ENCODE assay signal across 9 cellular contexts in the genomic region with DNA sequence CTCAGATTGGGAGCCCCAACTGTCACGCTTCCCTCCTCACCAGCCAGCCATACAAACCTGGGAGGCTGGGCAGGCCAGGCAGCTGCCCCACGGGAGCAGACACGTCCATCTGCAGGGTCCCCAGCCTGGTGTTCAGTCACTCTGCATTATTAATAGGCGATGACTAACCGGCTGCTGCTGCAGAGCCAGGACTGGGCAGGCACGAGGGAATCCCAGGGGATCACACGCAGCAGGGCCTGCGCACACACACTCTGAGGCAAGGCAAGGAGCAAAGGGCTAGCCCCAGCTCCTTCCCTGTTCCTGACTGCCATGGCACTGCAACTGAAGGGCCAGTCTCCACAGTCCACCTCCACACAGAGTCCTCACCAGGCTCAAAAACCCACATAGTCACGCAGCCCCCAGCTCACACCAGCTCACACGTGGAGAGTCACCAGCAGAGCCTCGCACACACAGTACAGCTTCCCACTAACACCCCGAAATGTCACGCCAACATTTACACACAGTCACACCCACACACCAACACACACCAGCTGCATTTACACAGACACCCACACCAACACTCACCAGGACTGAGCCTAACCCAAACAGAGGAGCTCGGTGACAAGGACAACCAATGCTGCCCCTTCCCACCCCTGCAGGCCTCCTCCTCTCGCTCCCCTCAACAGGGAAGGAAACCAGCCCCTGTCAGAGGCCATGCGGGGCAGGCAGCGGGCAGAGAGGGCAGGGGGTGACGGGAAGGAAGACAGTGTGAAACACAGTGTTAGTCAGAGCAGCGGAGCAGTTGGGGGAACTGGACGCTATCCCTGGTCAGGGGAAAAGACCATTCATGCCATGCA. TPM values are rescaled to one million over a fixed set of nuclear protein-coding genes. Genes with fewer than 3 reads are reported as not detected.
A peak's percentile ranks its signal among the peaks of the same experiment; 100 is the strongest.
DNase-seq lines count a peak whose midpoint lies in the region; ATAC-seq and TF ChIP-seq lines count a peak whose summit lies in the region.
"Had no signal": no experiment of that assay in that cellular context is flagged by ENCODE, and none has a peak within 500 bp of the region (broad histone marks: within the 10 kb centered on the region; RNA-seq: fewer than 3 reads in every experiment).

No MANE protein-coding gene starts in this region.

- no peak for TF ChIP-seq POLR2A in body of pancreas (IDR thresholded peaks at IDR 0.05)

- DNase-seq in AG08395 (ENCODE audit: low spot score) (peak; percentile 98), HT1080 (ENCODE audit: low read depth) (peak; percentile 60), body of pancreas (peak; percentile 44 to 69 (median 48)), lower lobe of right lung (no peak), activated T-cell treated with anti-CD3 and anti-CD28 coated beads for 4 hours (no peak), NOMO-1 (lab: John Stamatoyannopoulos, UW; ENCODE audit: unreplicated experiment in 2 of 2) (no peak)

- H3K4me1 ChIP-seq in body of pancreas, result peaks cover 7% of the 10 kb centered on the region
- H3K4me1 ChIP-seq in lower lobe of right lung, result peaks cover 5% of the 10 kb centered on the region

- intact Hi-C loops in body of pancreas (cut with DNase I), result no loop called here
- intact Hi-C loops in lower lobe of right lung (cut with DNase I), result no loop called here

- WGBS in body of pancreas, 2 donors, result 63 to 70% methylated on average over 15 to 20 of the region's 20 CpGs

- H3K27ac ChIP-seq in body of pancreas (no peak overlapping the region), lower lobe of right lung (no peak overlapping the region)

- H3K4me3 ChIP-seq in body of pancreas, result no peak overlapping the region
- no peak overlapping the region for H3K4me3 ChIP-seq in lower lobe of right lung

- TF ChIP-seq CTCF in body of pancreas (IDR thresholded peaks at IDR 0.05) (no peak), lower lobe of right lung (IDR thresholded peaks at IDR 0.05) (no peak)

- no peaks in the 10 kb centered on the region for H3K36me3 ChIP-seq in body of pancreas (replicated peaks in 1 of 2; ENCODE audit: insufficient read depth in 1 of 2, low read depth in 2 of 2)
- no peaks in the 10 kb centered on the region for H3K36me3 ChIP-seq in lower lobe of right lung

- H3K27me3 ChIP-seq in body of pancreas, result no peaks in the 10 kb centered on the region
- H3K27me3 ChIP-seq in lower lobe of right lung (ENCODE audit: low read depth), result peaks cover 35% of the 10 kb centered on the region

- ATAC-seq in body of pancreas (peak; percentile 79), lower lobe of right lung (peak; percentile 31 to 36), HG03432 (IDR thresholded peaks at IDR 0.05; ENCODE audit: unreplicated experiment) (no peak), HG02759 (IDR thresholded peaks at IDR 0.05; ENCODE audit: unreplicated experiment) (no peak)

- H3K9me3 ChIP-seq in body of pancreas (no peaks in the 10 kb centered on the region), lower lobe of right lung (no peaks in the 10 kb centered on the region)

RNA-seq across cellular contexts. Expression of a gene that starts 47.4 kb away (rescaled TPM):
- total RNA-seq in HT1080 (2014; rRNA removed; shearing (Covaris generic)), result 0.42 TPM in 1 of 2 replicates, not detected in the other
- not detected in 2 replicates for polyA plus RNA-seq in HT1080 (2015; cell fraction: cytosol; rRNA removed)
- not detected in 2 replicates for polyA plus RNA-seq in HT1080 (2015; cell fraction: nucleus; rRNA removed)
- total RNA-seq in body of pancreas (1 to 10 TPM; 1.3 to 4.9 TPM), lower lobe of right lung (1.7 TPM)
- total RNA-seq: pulmonary artery endothelial cell had no signal

Comparison
In these comparisons a context has a peak if more than half of its experiments do, and no peak if none do; other contexts are left out.
1. DNase-seq: peak in AG08395 (single experiment), HT1080 (single experiment) and body of pancreas (4 of 4); none in lower lobe of right lung (single experiment), activated T-cell treated with anti-CD3 and anti-CD28 coated beads for 4 hours (single experiment) and NOMO-1 (0 of 2).
2. ATAC-seq: peak in body of pancreas (single experiment) and lower lobe of right lung (2 of 2); none in HG03432 (single experiment) and HG02759 (single experiment).